ENCODE assay signal across 14 cellular contexts in genomic region chr9:75039804-75040203, GRCh38. TPM values are rescaled to one million over a fixed set of nuclear protein-coding genes. Genes with fewer than 3 reads are reported as not detected.
DNase-seq lines count a peak whose midpoint lies in the region; ATAC-seq and TF ChIP-seq lines count a peak whose summit lies in the region.
"Had no signal": no experiment of that assay in that cellular context is flagged by ENCODE, and none has a peak within 500 bp of the region (broad histone marks: within the 10 kb centered on the region; RNA-seq: fewer than 3 reads in every experiment).

No MANE protein-coding gene starts in this region.

- DNase-seq in EH (ENCODE audit: low read depth): peak; percentile 7
- DNase-seq in mesenchymal stem cell: no peak
- DNase-seq in ACHN: no peak
- DNase-seq in BE2C: no peak
- DNase-seq in SK-N-DZ (ENCODE audit: low spot score): no peak
- DNase-seq: activated CD4-positive, alpha-beta T cell treated with anti-CD3 and anti-CD28 coated beads, Interleukin-2, amount 50 U/mL, for 1 hour; C1 segment of cervical spinal cord; naive thymus-derived CD8-positive, alpha-beta T cell; NCI-H146; NCI-H446; posterior cingulate gyrus had no signal

- H3K4ac ChIP-seq in mesenchymal stem cell (ENCODE audit: low read depth in 1 of 2, low read length in 2 of 2): no peak overlapping the region

- peak overlapping the region in 1 of 2 experiments; percentile 47 for H2BK12ac ChIP-seq in mesenchymal stem cell (ENCODE audit: low read length in 2 of 2)

- no peak overlapping the region for H4K91ac ChIP-seq in mesenchymal stem cell (ENCODE audit: low read length)

- no peaks in the 10 kb centered on the region for H3K79me1 ChIP-seq in mesenchymal stem cell (replicated peaks; ENCODE audit: low read length, poor library complexity, severe bottlenecking)

- H3K36me3 ChIP-seq in mesenchymal stem cell (ENCODE audit: control insufficient read depth in 1 of 2, insufficient read depth in 2 of 2, low read depth in 1 of 2, low read length in 2 of 2) (no peaks in the 10 kb centered on the region), BE2C (no peaks in the 10 kb centered on the region)

- H3K27me3 ChIP-seq in mesenchymal stem cell (ENCODE audit: control insufficient read depth in 1 of 2, insufficient read depth in 1 of 2, low read length in 2 of 2) (peaks cover 0 to 4% of the 10 kb centered on the region in 2 experiments), BE2C (no peaks in the 10 kb centered on the region)

- H2AK5ac ChIP-seq in mesenchymal stem cell (ENCODE audit: low read length, severe bottlenecking): no peak overlapping the region

- no peak overlapping the region for H2BK5ac ChIP-seq in mesenchymal stem cell (ENCODE audit: low read depth, low read length, poor library complexity, severe bottlenecking)

- H3K9ac ChIP-seq in mesenchymal stem cell (ENCODE audit: low read length): peak overlapping the region; percentile 71

- H3K9me3 ChIP-seq in mesenchymal stem cell (ENCODE audit: control insufficient read depth, low read length) (no peaks in the 10 kb centered on the region), BE2C (no peaks in the 10 kb centered on the region)

- WGBS in mesenchymal stem cell: 89% methylated on average over 3 of the region's 3 CpGs

- no peak overlapping the region for H3K14ac ChIP-seq in mesenchymal stem cell (ENCODE audit: low read length in 2 of 2)

- H3K27ac ChIP-seq in mesenchymal stem cell (ENCODE audit: low read length, poor library complexity, severe bottlenecking): no peak overlapping the region

- H3K23ac ChIP-seq in mesenchymal stem cell (ENCODE audit: low read length in 2 of 2): no peak overlapping the region

- H3K4me1 ChIP-seq in mesenchymal stem cell (ENCODE audit: control insufficient read depth, insufficient read depth, low read depth, low read length) (no peaks in the 10 kb centered on the region), BE2C (no peaks in the 10 kb centered on the region)

- H3K4me3 ChIP-seq in mesenchymal stem cell (ENCODE audit: insufficient read depth in 1 of 2, low read depth in 1 of 2, low read length in 2 of 2) (peak overlapping the region in 1 of 2 experiments; percentile 10), BE2C (ENCODE audit: low read depth, low read length) (no peak overlapping the region)

- no peak overlapping the region for H2BK15ac ChIP-seq in mesenchymal stem cell (ENCODE audit: low read depth, poor library complexity, severe bottlenecking)

- H3K4me2 ChIP-seq in mesenchymal stem cell (ENCODE audit: low read length, poor library complexity, severe bottlenecking): no peak overlapping the region

- TF ChIP-seq CTCF in BE2C (IDR thresholded peaks at IDR 0.05; ENCODE audit: low read depth, low read length): no peak

- H2AFZ ChIP-seq in mesenchymal stem cell (ENCODE audit: low read depth, low read length): no peak overlapping the region

- H4K8ac ChIP-seq in mesenchymal stem cell (ENCODE audit: low read length): no peak overlapping the region

- ATAC-seq in GM19025 (IDR thresholded peaks at IDR 0.05; ENCODE audit: low read depth, unreplicated experiment) (peak; percentile 82), HG03442 (IDR thresholded peaks at IDR 0.05; ENCODE audit: unreplicated experiment) (peak; percentile 94)
- ATAC-seq: naive thymus-derived CD8-positive, alpha-beta T cell; Right ventricle myocardium inferior had no signal

- in situ Hi-C loops in ACHN (cut with HindIII; ENCODE audit: low pct_ligation_motif_present, low pct_unique_long_range_greater_than_20kb, low sequenced_read_pairs): no loop called here

- no peak overlapping the region for H2BK120ac ChIP-seq in mesenchymal stem cell (ENCODE audit: low read depth, low read length)

- H3K18ac ChIP-seq in mesenchymal stem cell (ENCODE audit: low read depth in 1 of 2, low read length in 2 of 2): peak overlapping the region in 1 of 2 experiments; percentile 28

RNA-seq across cellular contexts. Expression of gene CARNMT1, which starts 11.7 kb away (rescaled TPM):
- polyA plus RNA-seq in mesenchymal stem cell (2013, experiment 1 of 2): 10.2 TPM
- polyA plus RNA-seq in mesenchymal stem cell (2013, experiment 2 of 2): 10.4 TPM
- 3.7 TPM for polyA plus RNA-seq in BE2C (2012; ENCODE audit: insufficient read depth, insufficient read length, low read depth)
- 8.3 and 10.8 TPM in 2 replicates for polyA plus RNA-seq in SK-N-DZ (2014; cell fraction: cytosol; rRNA removed)
- polyA plus RNA-seq in SK-N-DZ (2014; cell fraction: nucleus; rRNA removed): 8.6 and 10.0 TPM in 2 replicates

RNA-seq across cellular contexts. Expression of gene NMRK1, which starts 48.2 kb away (rescaled TPM):
- 16.4 TPM for polyA plus RNA-seq in mesenchymal stem cell (2013, experiment 1 of 2)
- 16.6 TPM for polyA plus RNA-seq in mesenchymal stem cell (2013, experiment 2 of 2)
- polyA plus RNA-seq in BE2C (2012; ENCODE audit: insufficient read depth, insufficient read length, low read depth): 0.99 TPM
- 0.82 and 1.2 TPM in 2 replicates for polyA plus RNA-seq in SK-N-DZ (2014; cell fraction: cytosol; rRNA removed)
- 0.97 and 1.9 TPM in 2 replicates for polyA plus RNA-seq in SK-N-DZ (2014; cell fraction: nucleus; rRNA removed)

RNA-seq across cellular contexts. Expression of gene OSTF1, which starts 48.5 kb away (rescaled TPM):
- 35.9 TPM for polyA plus RNA-seq in mesenchymal stem cell (2013, experiment 1 of 2)
- polyA plus RNA-seq in mesenchymal stem cell (2013, experiment 2 of 2): 36.4 TPM
- 2.0 TPM for polyA plus RNA-seq in BE2C (2012; ENCODE audit: insufficient read depth, insufficient read length, low read depth)
- 2.1 and 2.4 TPM in 2 replicates for polyA plus RNA-seq in SK-N-DZ (2014; cell fraction: cytosol; rRNA removed)
- polyA plus RNA-seq in SK-N-DZ (2014; cell fraction: nucleus; rRNA removed): 1.3 and 1.4 TPM in 2 replicates
